11 cellular contexts compared by ENCODE assay signal in the genomic region with DNA sequence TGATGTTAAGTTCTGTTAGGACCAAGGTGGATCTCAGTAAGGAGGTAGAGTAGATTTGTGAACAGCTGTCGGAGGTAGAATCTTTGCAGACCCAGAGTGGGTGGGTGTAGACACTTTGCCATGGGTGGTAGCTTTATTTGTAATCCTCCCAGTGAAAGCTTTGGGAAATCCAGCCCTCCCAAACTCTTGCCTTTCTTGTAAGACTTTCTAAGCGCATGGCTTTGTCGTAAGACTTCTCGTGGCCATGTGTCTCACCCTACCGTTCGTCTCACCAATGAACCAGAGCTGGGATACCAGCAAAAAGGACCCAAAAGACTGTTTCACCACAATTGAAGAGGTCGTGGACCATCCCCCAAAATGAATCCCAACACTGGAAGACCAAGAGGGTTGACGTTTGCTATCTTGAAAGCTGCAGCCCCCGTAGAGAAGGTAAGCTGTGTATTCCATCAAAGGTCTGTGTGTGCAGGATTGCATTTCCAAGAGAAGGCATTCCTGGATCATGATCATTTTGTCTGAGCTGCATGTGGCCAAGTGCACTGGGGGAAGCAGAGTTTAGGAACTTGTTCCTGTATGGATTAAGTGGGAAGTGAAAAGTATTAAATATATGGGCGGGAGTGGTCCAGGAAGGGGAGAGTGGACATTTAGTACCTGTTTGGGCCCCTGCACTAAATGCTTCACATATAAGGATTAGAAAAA.
A peak's percentile ranks its signal among the peaks of the same experiment; 100 is the strongest.
DNase-seq lines count a peak whose midpoint lies in the region; ATAC-seq and TF ChIP-seq lines count a peak whose summit lies in the region.
"Had no signal": no experiment of that assay in that cellular context is flagged by ENCODE, and none has a peak within 500 bp of the region (broad histone marks: within the 10 kb centered on the region; RNA-seq: fewer than 3 reads in every experiment).

No MANE protein-coding gene starts in this region.

- H3K9me3 ChIP-seq in HUES6 (ENCODE audit: control insufficient read depth, insufficient read depth, low read depth, low read length): no peaks in the 10 kb centered on the region
- H3K9me3 ChIP-seq in mucosa of stomach (ENCODE audit: control insufficient read depth, low read length): no peaks in the 10 kb centered on the region

- DNase-seq in choroid plexus epithelial cell (ENCODE audit: low read depth) (no peak), HuH-7 (ENCODE audit: low spot score) (no peak), nucleus accumbens (lab: John Stamatoyannopoulos, UW) (no peak)
- DNase-seq: glutamatergic neuron, SW 1271 had no signal

- TF ChIP-seq CTCF in choroid plexus epithelial cell (conservative IDR thresholded peaks at IDR 0.05; ENCODE audit: low read depth, low read length): no peak

- H3K9ac ChIP-seq in HUES6 (ENCODE audit: low read length) (peak overlapping the region; percentile 67), mucosa of stomach (ENCODE audit: low read length) (peak overlapping the region; percentile 83)

- peaks cover 29% of the 10 kb centered on the region for H3K4me1 ChIP-seq in ACC112 (ENCODE audit: control insufficient read depth, insufficient read depth, low read length, unreplicated experiment)
- peaks cover 5% of the 10 kb centered on the region; the same call in 1 of the 2 replicates for H3K4me1 ChIP-seq in HUES6 (ENCODE audit: control insufficient read depth, insufficient read depth, low read length)
- peaks cover 8% of the 10 kb centered on the region for H3K4me1 ChIP-seq in mucosa of stomach (ENCODE audit: control insufficient read depth, insufficient read depth, low read length)

- H3K36me3 ChIP-seq in ACC112 (ENCODE audit: insufficient read depth, low read length) (peaks cover 18% of the 10 kb centered on the region; the same call in 1 of the 2 replicates), HUES6 (ENCODE audit: control insufficient read depth, insufficient read depth, low read length) (peaks cover 12% of the 10 kb centered on the region), mucosa of stomach (ENCODE audit: control insufficient read depth, insufficient read depth, low read length) (no peaks in the 10 kb centered on the region)

- peak overlapping the region; percentile 67 for H2AFZ ChIP-seq in ACC112 (ENCODE audit: low read length, unreplicated experiment)

- no peaks in the 10 kb centered on the region for H3K27me3 ChIP-seq in ACC112 (ENCODE audit: insufficient read depth, low read length)
- peaks cover 5% of the 10 kb centered on the region; the same call in 1 of the 2 replicates for H3K27me3 ChIP-seq in HUES6 (ENCODE audit: control insufficient read depth, insufficient read depth, low read length)
- H3K27me3 ChIP-seq in mucosa of stomach (ENCODE audit: control insufficient read depth, insufficient read depth, low read length): no peaks in the 10 kb centered on the region

- H3K79me2 ChIP-seq in ACC112 (ENCODE audit: control insufficient read depth, insufficient read depth, low read length, unreplicated experiment): peaks cover 35% of the 10 kb centered on the region

- H3K4me3 ChIP-seq in ACC112 (ENCODE audit: low read depth, low read length): peak overlapping the region; percentile 98
- H3K4me3 ChIP-seq in HUES6 (ENCODE audit: low read depth, low read length): peak overlapping the region; percentile 83
- peak overlapping the region; percentile 72 for H3K4me3 ChIP-seq in choroid plexus epithelial cell (ENCODE audit: low read depth, low read length)
- H3K4me3 ChIP-seq in mucosa of stomach (ENCODE audit: low read length): peak overlapping the region; percentile 68

- H3K27ac ChIP-seq in ACC112 (ENCODE audit: low read depth, low read length) (no peak overlapping the region), HUES6 (ENCODE audit: low read depth, low read length) (no peak overlapping the region)
- H3K27ac ChIP-seq: HL-60 had no signal

- ATAC-seq in HG03457 (IDR thresholded peaks at IDR 0.05; ENCODE audit: unreplicated experiment): no peak
- ATAC-seq in GM19023 (IDR thresholded peaks at IDR 0.05; ENCODE audit: unreplicated experiment): no peak
